ENCODE assay signal across 15 cellular contexts in genomic region chr2:47870668-47871540, GRCh38. TPM values are rescaled to one million over a fixed set of nuclear protein-coding genes. Genes with fewer than 3 reads are reported as not detected.
A peak's percentile ranks its signal among the peaks of the same experiment; 100 is the strongest.
DNase-seq lines count a peak whose midpoint lies in the region; ATAC-seq and TF ChIP-seq lines count a peak whose summit lies in the region.
"Had no signal": no experiment of that assay in that cellular context is flagged by ENCODE, and none has a peak within 500 bp of the region (broad histone marks: within the 10 kb centered on the region; RNA-seq: fewer than 3 reads in every experiment).

No MANE protein-coding gene starts in this region.

- peak overlapping the region; percentile 31 for H3K27ac Mint-ChIP-seq in activated CD4-positive, alpha-beta memory T cell treated with anti-CD3 and anti-CD28 coated beads for 36 hours
- H3K27ac Mint-ChIP-seq in activated CD4-positive, alpha-beta memory T cell treated with anti-CD3 and anti-CD28 coated beads, Interleukin-2, amount 10 ng/mL, durations not matched to agents 7 days and 5 days, result no peak overlapping the region
- no peak overlapping the region for H3K27ac Mint-ChIP-seq in T-helper 2 cell treated with Interferon-gamma antibody and Interleukin-4, amounts not matched to agents 5 μg/mL and 100 μg/mL, for 36 hours

- H3K9me3 Mint-ChIP-seq in activated CD4-positive, alpha-beta memory T cell treated with anti-CD3 and anti-CD28 coated beads for 36 hours, result no peaks in the 10 kb centered on the region
- H3K9me3 Mint-ChIP-seq in activated CD4-positive, alpha-beta memory T cell treated with anti-CD3 and anti-CD28 coated beads, Interleukin-2, amount 10 ng/mL, durations not matched to agents 7 days and 5 days, result no peaks in the 10 kb centered on the region
- no peaks in the 10 kb centered on the region for H3K9me3 Mint-ChIP-seq in T-helper 2 cell treated with Interferon-gamma antibody and Interleukin-4, amounts not matched to agents 5 μg/mL and 100 μg/mL, for 36 hours

- H3K36me3 Mint-ChIP-seq in activated CD4-positive, alpha-beta memory T cell treated with anti-CD3 and anti-CD28 coated beads for 36 hours, result peaks cover 2% of the 10 kb centered on the region
- H3K36me3 Mint-ChIP-seq in activated CD4-positive, alpha-beta memory T cell treated with anti-CD3 and anti-CD28 coated beads, Interleukin-2, amount 10 ng/mL, durations not matched to agents 7 days and 5 days (ENCODE audit: low read depth), result peaks cover 31% of the 10 kb centered on the region
- peaks cover 27% of the 10 kb centered on the region for H3K36me3 Mint-ChIP-seq in T-helper 2 cell treated with Interferon-gamma antibody and Interleukin-4, amounts not matched to agents 5 μg/mL and 100 μg/mL, for 36 hours (ENCODE audit: low read depth)

- no peak overlapping the region for H3K4me3 Mint-ChIP-seq in activated CD4-positive, alpha-beta memory T cell treated with anti-CD3 and anti-CD28 coated beads for 36 hours
- no peak overlapping the region for H3K4me3 Mint-ChIP-seq in activated CD4-positive, alpha-beta memory T cell treated with anti-CD3 and anti-CD28 coated beads, Interleukin-2, amount 10 ng/mL, durations not matched to agents 7 days and 5 days
- H3K4me3 Mint-ChIP-seq in T-helper 2 cell treated with Interferon-gamma antibody and Interleukin-4, amounts not matched to agents 5 μg/mL and 100 μg/mL, for 36 hours, result no peak overlapping the region

- DNase-seq in activated CD4-positive, alpha-beta memory T cell treated with anti-CD3 and anti-CD28 coated beads for 36 hours, result no peak
- DNase-seq in activated CD4-positive, alpha-beta memory T cell treated with anti-CD3 and anti-CD28 coated beads, Interleukin-2, amount 10 ng/mL, durations not matched to agents 7 days and 5 days, result no peak
- DNase-seq in fibroblast of gingiva (ENCODE audit: low read depth) (peak; percentile 13), NCI-H1417 (lab: John Stamatoyannopoulos, UW) (no peak), kidney glomerular epithelial cell (lab: John Stamatoyannopoulos, UW) (no peak)
- DNase-seq in stimulated activated naive CD8-positive, alpha-beta T cell treated with anti-CD3 and anti-CD28 coated beads, Interleukin-15, Interleukin-2, amounts not matched to agents 100 U/mL and 50 U/mL, for 24 hours, result no peak
- DNase-seq in T-helper 2 cell treated with Interferon-gamma antibody and Interleukin-4, amounts not matched to agents 5 μg/mL and 100 μg/mL, for 36 hours (ENCODE audit: low spot score), result no peak
- DNase-seq: activated CD4-positive, alpha-beta T cell treated with anti-CD3 and anti-CD28 coated beads for 48 hours; activated gamma-delta T cell treated with Interleukin-2 at 50 U/mL for 16 hours; COR-L47; NCI-H2081 treated with DMSO at 0.1 percent for 48 hours; stimulated activated CD4-positive, alpha-beta T cell treated with anti-CD3 and anti-CD28 coated beads, Interleukin-15, amount 100 ng/mL, for 24 hours had no signal

- peaks cover 74% of the 10 kb centered on the region for H3K4me1 Mint-ChIP-seq in activated CD4-positive, alpha-beta memory T cell treated with anti-CD3 and anti-CD28 coated beads for 36 hours (ENCODE audit: low read depth)
- H3K4me1 Mint-ChIP-seq in activated CD4-positive, alpha-beta memory T cell treated with anti-CD3 and anti-CD28 coated beads, Interleukin-2, amount 10 ng/mL, durations not matched to agents 7 days and 5 days, result peaks cover 37% of the 10 kb centered on the region
- peaks cover 39% of the 10 kb centered on the region for H3K4me1 Mint-ChIP-seq in T-helper 2 cell treated with Interferon-gamma antibody and Interleukin-4, amounts not matched to agents 5 μg/mL and 100 μg/mL, for 36 hours (ENCODE audit: low read depth)

- no peaks in the 10 kb centered on the region for H3K27me3 Mint-ChIP-seq in activated CD4-positive, alpha-beta memory T cell treated with anti-CD3 and anti-CD28 coated beads for 36 hours
- no peaks in the 10 kb centered on the region for H3K27me3 Mint-ChIP-seq in activated CD4-positive, alpha-beta memory T cell treated with anti-CD3 and anti-CD28 coated beads, Interleukin-2, amount 10 ng/mL, durations not matched to agents 7 days and 5 days
- H3K27me3 Mint-ChIP-seq in T-helper 2 cell treated with Interferon-gamma antibody and Interleukin-4, amounts not matched to agents 5 μg/mL and 100 μg/mL, for 36 hours (ENCODE audit: low read depth), result no peaks in the 10 kb centered on the region

- intact Hi-C loops in activated CD4-positive, alpha-beta memory T cell treated with anti-CD3 and anti-CD28 coated beads for 36 hours (cut with micrococcal nuclease), result no loop called here

- CTCF ChIA-PET in activated CD4-positive, alpha-beta memory T cell treated with anti-CD3 and anti-CD28 coated beads for 36 hours (lab: Charles Lee), result interaction anchor here (0.6 to 1.7 kb wide), 4 partner anchors 11 to 237 kb away, joined by 3 to 6 read pairs (median 3); no protein-coding TSS in a partner anchor
- CTCF ChIA-PET in activated CD4-positive, alpha-beta memory T cell treated with anti-CD3 and anti-CD28 coated beads, Interleukin-2, amount 10 ng/mL, durations not matched to agents 7 days and 5 days (lab: Charles Lee), result interaction anchor here (0.6 to 1.4 kb wide), 2 partner anchors 18 to 29 kb away, joined by 3 to 4 read pairs; no protein-coding TSS in a partner anchor

- peak; percentile 39 for ATAC-seq in SK-N-SH treated with all-trans-retinoic acid at 6 μM for 48 hours
- peak; percentile 29 for ATAC-seq in stimulated activated naive CD8-positive, alpha-beta T cell treated with anti-CD3 and anti-CD28 coated beads, Interleukin-15, Interleukin-2, amounts not matched to agents 100 U/mL and 50 U/mL, for 24 hours
- ATAC-seq: A549, Panc1 had no signal

- POLR2A ChIA-PET in activated CD4-positive, alpha-beta memory T cell treated with anti-CD3 and anti-CD28 coated beads for 36 hours (lab: Charles Lee), result no interaction called here
- POLR2A ChIA-PET in activated CD4-positive, alpha-beta memory T cell treated with anti-CD3 and anti-CD28 coated beads, Interleukin-2, amount 10 ng/mL, durations not matched to agents 7 days and 5 days (lab: Charles Lee), result interaction anchor here (0.6 kb wide), 2 partner anchors 13 to 19 kb away, joined by 3 to 4 read pairs; no protein-coding TSS in a partner anchor

TF ChIP-seq in SK-N-SH treated with all-trans-retinoic acid at 6 μM for 48 hours, 23 proteins besides CTCF, POLR2A, EP300 and RAD21 (continues in another document):
- TF ChIP-seq GLIS3 (CRISPR knock-in tag; IDR thresholded peaks at IDR 0.05) (no peak), CSRNP3 (CRISPR knock-in tag; IDR thresholded peaks at IDR 0.05) (no peak), ZNF70 (CRISPR knock-in tag; IDR thresholded peaks at IDR 0.05) (no peak), POU6F1 (CRISPR knock-in tag; IDR thresholded peaks at IDR 0.05; ENCODE audit: borderline replicate concordance, low read depth) (no peak), ESRRG (CRISPR knock-in tag; IDR thresholded peaks at IDR 0.05) (no peak), TCF4 (CRISPR knock-in tag; IDR thresholded peaks at IDR 0.05; ENCODE audit: borderline replicate concordance) (no peak), RARB (CRISPR knock-in tag; IDR thresholded peaks at IDR 0.05) (no peak), ZNF565 (CRISPR knock-in tag; conservative IDR thresholded peaks at IDR 0.05; ENCODE audit: low read depth) (no peak), PPARA (CRISPR knock-in tag; IDR thresholded peaks at IDR 0.05; ENCODE audit: borderline replicate concordance) (no peak), ARNTL (CRISPR knock-in tag; IDR thresholded peaks at IDR 0.05; ENCODE audit: borderline replicate concordance, low read depth) (no peak)

RNA-seq across cellular contexts. Expression of gene FBXO11, which starts 35.4 kb away (rescaled TPM):
- total RNA-seq in activated CD4-positive, alpha-beta memory T cell treated with anti-CD3 and anti-CD28 coated beads for 36 hours, result 10 to 100 TPM; 38.2 to 41.1 TPM
- total RNA-seq in activated CD4-positive, alpha-beta memory T cell treated with anti-CD3 and anti-CD28 coated beads, Interleukin-2, amount 10 ng/mL, durations not matched to agents 7 days and 5 days, result 10 to 100 TPM; 59.4 to 59.7 TPM
